Comparison of ENCODE assay signal across 25 cellular contexts in the genomic region with DNA sequence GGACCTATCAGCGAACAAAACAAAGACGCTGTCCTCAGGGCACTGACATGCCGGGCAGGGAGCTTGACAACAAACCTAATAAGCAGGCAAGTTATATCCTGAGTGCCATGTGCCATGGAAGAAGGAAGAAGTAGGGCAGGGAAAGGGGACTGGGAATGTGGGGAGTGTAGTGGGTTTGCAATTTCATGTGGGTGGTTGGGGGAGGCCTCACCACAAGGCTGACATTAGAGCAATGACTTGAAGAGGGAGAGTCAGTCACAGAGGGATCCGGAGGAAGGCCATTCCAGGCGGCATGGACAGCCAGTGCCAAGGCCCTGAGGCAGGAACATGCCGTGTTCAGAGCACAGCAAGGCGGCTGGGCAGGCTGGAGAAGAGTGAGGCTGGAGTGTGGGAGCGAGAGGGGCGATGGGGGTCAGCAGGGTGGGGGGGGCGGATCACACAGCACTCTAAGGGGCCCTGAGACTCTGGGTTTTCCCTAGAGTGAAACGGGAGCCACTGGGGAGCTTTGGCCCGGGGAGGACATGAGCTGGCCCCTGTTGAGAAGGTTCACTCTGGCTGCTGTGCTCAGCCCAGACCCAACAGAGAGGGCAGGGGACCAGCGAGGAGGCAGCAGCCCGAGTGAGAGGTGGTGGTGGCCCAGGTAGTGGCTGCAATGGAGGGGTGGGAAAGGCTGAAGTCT.
A peak's percentile ranks its signal among the peaks of the same experiment; 100 is the strongest.
DNase-seq lines count a peak whose midpoint lies in the region; ATAC-seq and TF ChIP-seq lines count a peak whose summit lies in the region.
"Had no signal": no experiment of that assay in that cellular context is flagged by ENCODE, and none has a peak within 500 bp of the region (broad histone marks: within the 10 kb centered on the region; RNA-seq: fewer than 3 reads in every experiment).

No MANE protein-coding gene starts in this region.

- H3K27me3 ChIP-seq in H9 (ENCODE audit: insufficient read depth, low read length), result no peaks in the 10 kb centered on the region
- H3K27me3 ChIP-seq in endodermal cell (ENCODE audit: control insufficient read depth, insufficient read depth, low read length, poor library complexity, severe bottlenecking), result no peaks in the 10 kb centered on the region
- H3K27me3 ChIP-seq in A673 (replicated peaks; ENCODE audit: insufficient read depth, low read depth, low read length, poor library complexity), result no peaks in the 10 kb centered on the region
- H3K27me3 ChIP-seq: hepatocyte, thyroid gland had no signal

- no peaks in the 10 kb centered on the region for H3K23me2 ChIP-seq in H9 (ENCODE audit: insufficient read length, low read depth, low read length, poor library complexity, severe bottlenecking)

- no peaks in the 10 kb centered on the region for H3K79me2 ChIP-seq in H9 (ENCODE audit: insufficient read depth, low read length)
- H3K79me2 ChIP-seq: hepatocyte had no signal

- H4K5ac ChIP-seq in H9 (ENCODE audit: insufficient read length, low read depth, low read length), result no peak overlapping the region

- H2AFZ ChIP-seq in H9 (ENCODE audit: low read length), result no peak overlapping the region
- H2AFZ ChIP-seq: hepatocyte, PC-9 had no signal

- H3K18ac ChIP-seq in H9 (ENCODE audit: insufficient read length, low read depth, low read length), result no peak overlapping the region

- peak overlapping the region in 1 of 2 donors; percentile 38 for H3K4me3 Mint-ChIP-seq in CD14-positive monocyte
- 0 out of 5 replicates have a peak overlapping the region, but pooled peaks of 1 of the 2 experiments have one; percentile 28 for H3K4me3 Mint-ChIP-seq in H9
- no peak overlapping the region for H3K4me3 Mint-ChIP-seq in chondrocyte (ENCODE audit: unreplicated experiment)
- no peak overlapping the region for H3K4me3 Mint-ChIP-seq in neural crest cell
- no peak overlapping the region for H3K4me3 Mint-ChIP-seq in endodermal cell
- H3K4me3 Mint-ChIP-seq: activated naive CD4-positive, alpha-beta T cell treated with anti-CD3 and anti-CD28 coated beads for 36 hours; brain; naive thymus-derived CD8-positive, alpha-beta T cell had no signal

- CTCF ChIA-PET in A673 (lab: Charles Lee), result no interaction called here

- ATAC-seq in GM21367 (IDR thresholded peaks at IDR 0.05; ENCODE audit: unreplicated experiment), result no peak
- no peak for ATAC-seq in SK-N-SH treated with all-trans-retinoic acid at 6 μM for 48 hours
- ATAC-seq: naive thymus-derived CD8-positive, alpha-beta T cell; psoas muscle had no signal

- H3K4me1 ChIP-seq in H9 (ENCODE audit: insufficient read depth, low read length) (peaks cover 8% of the 10 kb centered on the region; the same call in 1 of the 2 replicates), endodermal cell (ENCODE audit: control insufficient read depth, insufficient read depth, low read length) (no peaks in the 10 kb centered on the region), A673 (ENCODE audit: insufficient read depth, low read length, poor library complexity, severe bottlenecking) (no peaks in the 10 kb centered on the region)

- TF ChIP-seq CTCF in CD14-positive monocyte (IDR thresholded peaks at IDR 0.05), result no peak
- no peak for TF ChIP-seq CTCF in H9 (conservative IDR thresholded peaks at IDR 0.05)
- no peak for TF ChIP-seq CTCF in chondrocyte (IDR thresholded peaks at IDR 0.05)
- no peak for TF ChIP-seq CTCF in neural crest cell (conservative IDR thresholded peaks at IDR 0.05)
- no peak for TF ChIP-seq CTCF in endodermal cell (conservative IDR thresholded peaks at IDR 0.05)
- TF ChIP-seq CTCF in A673 (conservative IDR thresholded peaks at IDR 0.05; ENCODE audit: low read depth, low read length), result no peak

- no peaks in the 10 kb centered on the region for H3K79me1 ChIP-seq in H9 (ENCODE audit: insufficient read depth, low read depth, low read length, poor library complexity, severe bottlenecking)

- whole genome bisulfite sequencing in H9 (ENCODE audit: extremely low coverage, insufficient read length, low lambda C conversion rate), result no CpG with 5 or more reads among the region's 14 CpGs
- WGBS in endodermal cell (ENCODE audit: insufficient coverage in 1 of 2, insufficient read length in 1 of 2), 2 experiments, result 94 to 96% methylated on average over 12 to 14 of the region's 14 CpGs

- DNase-seq in CD14-positive monocyte (ENCODE audit: low spot score), result no peak
- no peak for DNase-seq in H9
- peak; percentile 53 for DNase-seq in chondrocyte (ENCODE audit: low spot score)
- no peak for DNase-seq in neural crest cell (ENCODE audit: low read depth, low spot score)
- DNase-seq in endodermal cell, result no peak
- no peak for DNase-seq in A673 (ENCODE audit: low spot score)
- DNase-seq: activated CD4-positive, alpha-beta T cell treated with anti-CD3 and anti-CD28 coated beads for 4 hours; activated naive CD4-positive, alpha-beta T cell treated with anti-CD3 and anti-CD28 coated beads for 36 hours; islet precursor cell; mammary epithelial cell; naive thymus-derived CD8-positive, alpha-beta T cell; NCI-H1436 treated with DMSO at 0.1 percent for 48 hours; NCI-H2227 treated with DMSO at 0.1 percent for 48 hours; NCI-H82; PC-9; psoas muscle; stimulated activated CD4-positive, alpha-beta T cell treated with anti-CD3 and anti-CD28 coated beads, Interleukin-12 subunit alpha, Interleukin-12 subunit beta, amount 100 ng/mL, for 4 hours; thyroid gland had no signal

- no peak overlapping the region for H3K4me3 ChIP-seq in endodermal cell (ENCODE audit: low read length)
- H3K4me3 ChIP-seq in A673 (ENCODE audit: low read depth, low read length, poor library complexity, severe bottlenecking), result no peak overlapping the region
- H3K4me3 ChIP-seq: coronary artery, hepatocyte, PC-9, psoas muscle, thyroid gland had no signal

- no peak overlapping the region for H4K8ac ChIP-seq in H9 (replicated peaks; ENCODE audit: insufficient read length, low read depth, low read length)

- H3K23ac ChIP-seq in H9 (ENCODE audit: insufficient read length, low read depth, low read length), result no peak overlapping the region

- no peak overlapping the region for H3K4ac ChIP-seq in H9 (ENCODE audit: low read depth, low read length)

- H3K36me3 ChIP-seq in endodermal cell (ENCODE audit: control insufficient read depth, insufficient read depth, low read length) (no peaks in the 10 kb centered on the region), A673 (ENCODE audit: insufficient read depth, low read length, poor library complexity, severe bottlenecking) (no peaks in the 10 kb centered on the region)
- H3K36me3 ChIP-seq: thyroid gland had no signal

- no TSS peak for BruUV-seq in A673 (replicated peaks; lab: Mats Ljungman, UMichigan)

- H3K9me3 Mint-ChIP-seq in CD14-positive monocyte (peaks cover 0 to 2% (median 0%) of the 10 kb centered on the region in 7 donors), H9 (no peaks in the 10 kb centered on the region), chondrocyte (ENCODE audit: low read depth) (no peaks in the 10 kb centered on the region), neural crest cell (peaks cover 3% of the 10 kb centered on the region), endodermal cell (no peaks in the 10 kb centered on the region)
- H3K9me3 Mint-ChIP-seq: activated naive CD4-positive, alpha-beta T cell treated with anti-CD3 and anti-CD28 coated beads for 36 hours; brain; naive thymus-derived CD8-positive, alpha-beta T cell had no signal

- H2BK120ac ChIP-seq in H9 (ENCODE audit: low read depth, low read length, poor library complexity, severe bottlenecking), result no peak overlapping the region

- no peak overlapping the region for H2BK20ac ChIP-seq in H9 (ENCODE audit: low read depth, low read length, poor library complexity, severe bottlenecking)

- H3K27ac Mint-ChIP-seq in CD14-positive monocyte (peak overlapping the region in 4 of 7 donors; percentile 24 to 80 (median 66)), H9 (peak overlapping the region in 2 of 3 experiments; percentile 20 to 91; a peak in 4 of 7 replicates), chondrocyte (ENCODE audit: unreplicated experiment) (peak overlapping the region; percentile 98), neural crest cell (ENCODE audit: unreplicated experiment) (peak overlapping the region; percentile 50), endodermal cell (no peak overlapping the region)
- H3K27ac Mint-ChIP-seq: activated naive CD4-positive, alpha-beta T cell treated with anti-CD3 and anti-CD28 coated beads for 36 hours; IgD-negative memory B cell had no signal

- H3T11ph ChIP-seq in H9 (ENCODE audit: low read length), result no peak overlapping the region

- H2BK15ac ChIP-seq in H9 (ENCODE audit: low read depth, low read length), result no peak overlapping the region

- H3K27ac ChIP-seq in H9 (ENCODE audit: insufficient read length, low read depth, low read length) (no peak overlapping the region), endodermal cell (ENCODE audit: low read depth, low read length) (no peak overlapping the region), A673 (ENCODE audit: low read depth, low read length, poor library complexity, severe bottlenecking) (no peak overlapping the region)
- H3K27ac ChIP-seq: coronary artery, HL-60, PC-9, psoas muscle, thyroid gland had no signal

- no peaks in the 10 kb centered on the region for H4K20me1 ChIP-seq in H9 (ENCODE audit: control insufficient read depth, insufficient read depth, insufficient read length)

- H4K91ac ChIP-seq in H9 (ENCODE audit: insufficient read length, low read depth, low read length), result no peak overlapping the region

- no peak overlapping the region for H2BK12ac ChIP-seq in H9 (ENCODE audit: insufficient read length, low read depth, low read length)

- no peak overlapping the region for H2BK5ac ChIP-seq in H9 (ENCODE audit: insufficient read length, low read length)

- H3K36me3 Mint-ChIP-seq in CD14-positive monocyte (peaks cover 88 to 97% of the 10 kb centered on the region in 2 donors), H9 (ENCODE audit: insufficient read depth in 1 of 3, low read depth in 3 of 3) (peaks cover 6 to 11% (median 7%) of the 10 kb centered on the region in 3 experiments; a peak in 5 of 7 replicates), chondrocyte (ENCODE audit: low read depth) (peaks cover 15% of the 10 kb centered on the region), neural crest cell (ENCODE audit: low read depth) (peaks cover 5% of the 10 kb centered on the region), endodermal cell (ENCODE audit: low read depth) (peaks cover 5% of the 10 kb centered on the region)

- intact Hi-C loops in CD14-positive monocyte (cut with micrococcal nuclease), result loop anchor here (5.0 to 10.0 kb wide), 3 partner anchors 97 to 191 kb away; a partner anchor contains a TSS
- intact Hi-C loops in A673 (cut with micrococcal nuclease; ENCODE audit: unreplicated experiment), result no loop called here

- no peaks in the 10 kb centered on the region for H3K27me3 Mint-ChIP-seq in CD14-positive monocyte (ENCODE audit: low read depth in 3 of 3)
- H3K27me3 Mint-ChIP-seq in H9 (ENCODE audit: low read depth), result no peaks in the 10 kb centered on the region
- H3K27me3 Mint-ChIP-seq in chondrocyte (ENCODE audit: low read depth), result no peaks in the 10 kb centered on the region
- no peaks in the 10 kb centered on the region for H3K27me3 Mint-ChIP-seq in neural crest cell (ENCODE audit: low read depth)
- no peaks in the 10 kb centered on the region for H3K27me3 Mint-ChIP-seq in endodermal cell (ENCODE audit: insufficient read depth)
- H3K27me3 Mint-ChIP-seq: IgD-negative memory B cell; naive thymus-derived CD8-positive, alpha-beta T cell had no signal

- POLR2A ChIA-PET in A673 (lab: Charles Lee; ENCODE audit: low non-redundant PET), result no interaction called here

- H3K4me2 ChIP-seq in H9 (ENCODE audit: insufficient read depth, insufficient read length, low read length), result no peak overlapping the region
- H3K4me2 ChIP-seq: hepatocyte, PC-9 had no signal

- H3K9me3 ChIP-seq in H9 (ENCODE audit: control insufficient read depth, low read depth, low read length), result no peaks in the 10 kb centered on the region
- H3K9me3 ChIP-seq in endodermal cell (ENCODE audit: control insufficient read depth, low read length), result no peaks in the 10 kb centered on the region
- H3K9me3 ChIP-seq in A673 (ENCODE audit: low read depth, low read length, poor library complexity, severe bottlenecking), result no peaks in the 10 kb centered on the region
- H3K9me3 ChIP-seq: psoas muscle, thyroid gland had no signal

- H3K14ac ChIP-seq in H9 (ENCODE audit: insufficient read depth, low read length), result no peak overlapping the region

- no peak overlapping the region for H3K56ac ChIP-seq in H9 (ENCODE audit: insufficient read length, low read depth, low read length)

- no peak overlapping the region for H3K9ac ChIP-seq in H9 (ENCODE audit: extremely low read depth, insufficient read length, low read length)
- no peak overlapping the region for H3K9ac ChIP-seq in endodermal cell (ENCODE audit: extremely low read depth, low read length, poor library complexity, severe bottlenecking)

- H3K4me1 Mint-ChIP-seq in CD14-positive monocyte (peaks cover 2% of the 10 kb centered on the region), H9 (peaks cover 28 to 35% of the 10 kb centered on the region in 2 experiments), chondrocyte (ENCODE audit: low read depth) (peaks cover 68% of the 10 kb centered on the region), neural crest cell (peaks cover 38% of the 10 kb centered on the region), endodermal cell (peaks cover under 1% of the 10 kb centered on the region)

- H2AK5ac ChIP-seq in H9 (ENCODE audit: insufficient read length, low read length), result no peak overlapping the region
